Comparison of ENCODE assay signal across 8 cellular contexts in the genomic region with DNA sequence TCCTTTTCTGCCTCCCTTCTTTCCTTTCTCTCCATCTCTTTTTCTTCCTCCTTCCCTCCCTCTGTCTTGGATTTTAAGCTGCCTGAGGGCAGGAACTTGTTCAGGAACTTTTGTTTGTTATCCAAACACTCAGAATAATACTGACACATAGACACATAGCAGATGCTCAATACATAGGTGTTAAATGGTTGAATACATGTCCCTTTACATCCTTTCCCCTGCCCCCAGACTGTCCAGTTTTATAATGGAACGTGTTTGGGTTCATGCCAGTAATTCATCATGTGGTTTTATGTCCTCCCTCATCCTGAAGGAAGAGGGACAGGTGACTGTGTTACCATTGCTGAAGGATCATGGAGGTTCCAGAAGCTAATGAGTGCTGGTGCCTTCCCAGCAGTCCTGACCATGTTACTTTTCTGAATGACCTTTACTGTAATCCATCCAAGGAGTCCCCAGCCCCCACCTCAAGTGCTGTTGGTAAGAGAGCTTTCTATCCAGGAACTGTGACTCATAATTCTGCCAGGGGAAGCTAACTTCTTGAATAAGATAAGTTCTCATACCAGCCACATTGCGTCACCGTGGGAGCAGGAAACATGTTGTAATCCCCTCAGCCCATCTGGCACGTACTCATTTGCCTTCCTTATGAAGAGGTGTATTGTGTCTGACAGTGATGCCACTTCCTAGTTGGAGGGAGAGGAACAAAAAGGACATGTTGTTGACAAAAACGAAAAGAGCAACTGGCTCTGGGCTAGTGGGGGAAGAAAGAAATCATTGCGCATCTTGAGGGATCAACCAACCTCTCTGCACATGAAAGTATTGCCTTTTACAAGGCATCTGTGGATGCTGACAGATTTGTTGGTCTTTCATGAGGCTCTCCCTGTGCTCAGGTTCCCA. TPM values are rescaled to one million over a fixed set of nuclear protein-coding genes. Genes with fewer than 3 reads are reported as not detected.
A peak's percentile ranks its signal among the peaks of the same experiment; 100 is the strongest.
DNase-seq lines count a peak whose midpoint lies in the region; ATAC-seq and TF ChIP-seq lines count a peak whose summit lies in the region.

No MANE protein-coding gene starts in this region.

- ATAC-seq in GM19397 (IDR thresholded peaks at IDR 0.05; ENCODE audit: unreplicated experiment): no peak
- ATAC-seq in HG03280 (IDR thresholded peaks at IDR 0.05; ENCODE audit: unreplicated experiment): no peak

- DNase-seq in activated T-cell treated with anti-CD3 and anti-CD28 coated beads for 24 hours (ENCODE audit: low read depth) (peak; percentile 57), activated T-cell treated with anti-CD3 and anti-CD28 coated beads for 4 hours (no peak), Peyer's patch (peak in 2 of 3 donors; percentile 31 to 69), ascending aorta (ENCODE audit: low spot score in 2 of 2) (peak; percentile 81 to 94), iPS DF 19.7 (ENCODE audit: low read depth, low spot score) (peak; percentile 23)
- peak; percentile 33 for DNase-seq in stimulated activated CD4-positive, alpha-beta T cell treated with anti-CD3 and anti-CD28 coated beads, Interleukin-12 subunit alpha, Interleukin-12 subunit beta, amount 100 ng/mL, for 4 hours

- H3K4me3 ChIP-seq in Peyer's patch: no peak overlapping the region
- no peak overlapping the region for H3K4me3 ChIP-seq in ascending aorta

- H3K4me1 ChIP-seq in Peyer's patch (no peaks in the 10 kb centered on the region), ascending aorta (peaks cover 0 to 2% of the 10 kb centered on the region in 2 donors)

- H3K36me3 ChIP-seq in Peyer's patch (no peaks in the 10 kb centered on the region), ascending aorta (no peaks in the 10 kb centered on the region)

- intact Hi-C loops in ascending aorta (cut with DNase I): loop anchor here (5.0 kb wide), 1 partner anchor 54 kb away; the partner anchor contains the start of gene IL1RAP

- no peaks in the 10 kb centered on the region for H3K9me3 ChIP-seq in Peyer's patch
- no peaks in the 10 kb centered on the region for H3K9me3 ChIP-seq in ascending aorta

- H3K27me3 ChIP-seq in Peyer's patch (no peaks in the 10 kb centered on the region), ascending aorta (no peaks in the 10 kb centered on the region)

- TF ChIP-seq POLR2A in Peyer's patch (IDR thresholded peaks at IDR 0.05): no peak

- H3K27ac ChIP-seq in Peyer's patch (peak overlapping the region in 1 of 4 donors; percentile 8), ascending aorta (peak overlapping the region in 1 of 2 donors; percentile 13)

- no peak for TF ChIP-seq CTCF in Peyer's patch (IDR thresholded peaks at IDR 0.05)
- TF ChIP-seq CTCF in ascending aorta (IDR thresholded peaks at IDR 0.05): no peak

RNA-seq across cellular contexts. Expression of gene IL1RAP, which starts 52.4 kb away (rescaled TPM):
- total RNA-seq in Peyer's patch (1 to 10 TPM; 3.4 to 6.9 (median 4.9) TPM), ascending aorta (12.8 TPM)
